Comparison of ENCODE assay signal across 8 cellular contexts in genomic region chrX:129931411-129932136, GRCh38. TPM values are rescaled to one million over a fixed set of nuclear protein-coding genes. Genes with fewer than 3 reads are reported as not detected.
A peak's percentile ranks its signal among the peaks of the same experiment; 100 is the strongest.
DNase-seq lines count a peak whose midpoint lies in the region; ATAC-seq and TF ChIP-seq lines count a peak whose summit lies in the region.

No MANE protein-coding gene starts in this region.

- H3K27me3 ChIP-seq in tibial artery: no peaks in the 10 kb centered on the region

- peak overlapping the region; percentile 66 to 70 for H3K4me3 ChIP-seq in tibial artery

- POLR2A ChIA-PET in RWPE1 (lab: Yijun Ruan, JAX; ENCODE audit: low non-redundant PET): no interaction called here

- peaks cover 0 to 12% (median 5%) of the 10 kb centered on the region in 3 donors for H3K36me3 ChIP-seq in tibial artery

- no peaks in the 10 kb centered on the region for H3K9me3 Mint-ChIP-seq in activated naive CD4-positive, alpha-beta T cell treated with anti-CD3 and anti-CD28 coated beads, Interleukin-2, amount 50 U/mL, for 72 hours

- no peaks in the 10 kb centered on the region for H3K36me3 Mint-ChIP-seq in activated naive CD4-positive, alpha-beta T cell treated with anti-CD3 and anti-CD28 coated beads, Interleukin-2, amount 50 U/mL, for 72 hours

- TF ChIP-seq CTCF in RWPE1 (conservative IDR thresholded peaks at IDR 0.05; ENCODE audit: low read depth) (no peak), tibial artery (IDR thresholded peaks at IDR 0.05) (no peak)

- H3K9me3 ChIP-seq in tibial artery: no peaks in the 10 kb centered on the region

- CTCF ChIA-PET in RWPE1 (lab: Yijun Ruan, JAX): interaction anchor here (0.6 kb wide), 3 partner anchors 36 to 271 kb away, joined by 3 to 5 read pairs (median 3); no protein-coding TSS in a partner anchor

- H3K27ac ChIP-seq in RWPE1 (peak overlapping the region; percentile 88), tibial artery (peak overlapping the region; percentile 88 to 93)

- intact Hi-C loops in tibial artery (cut with DNase I; ENCODE audit: low total_unique reads): loop anchor here (2.0 to 10.0 kb wide), 2 partner anchors 51 to 93 kb away; partner anchors contain the start of gene BCORL1

- DNase-seq in DMS153 (lab: John Stamatoyannopoulos, UW) (peak; percentile 86), HUDEP-2 (lab: John Stamatoyannopoulos, UW; ENCODE audit: unreplicated experiment in 76 of 76) (peak; percentile 4 to 88 (median 74)), RWPE1 (ENCODE audit: low spot score) (peak; percentile 93), glomerular visceral epithelial cell (ENCODE audit: extremely low spot score) (peak; percentile 45), non-pigmented ciliary epithelial cell (ENCODE audit: low read depth) (peak; percentile 65), tibial artery (peak; percentile 92 to 96)
- peak; percentile 57 to 61 for DNase-seq in activated naive CD4-positive, alpha-beta T cell treated with anti-CD3 and anti-CD28 coated beads, Interleukin-2, amount 50 U/mL, for 72 hours (ENCODE audit: low spot score in 2 of 2)

- H3K4me1 ChIP-seq in tibial artery: no peaks in the 10 kb centered on the region

- peak overlapping the region; percentile 69 to 79 for H3K27ac Mint-ChIP-seq in activated naive CD4-positive, alpha-beta T cell treated with anti-CD3 and anti-CD28 coated beads, Interleukin-2, amount 50 U/mL, for 72 hours

- ATAC-seq in GM21447 (IDR thresholded peaks at IDR 0.05; ENCODE audit: unreplicated experiment): peak; percentile 74
- ATAC-seq in activated naive CD4-positive, alpha-beta T cell treated with anti-CD3 and anti-CD28 coated beads, Interleukin-2, amount 50 U/mL, for 72 hours: peak; percentile 70 to 77

RNA-seq across cellular contexts. Expression of gene UTP14A, which starts 25.6 kb away (rescaled TPM):
- 10 to 100 TPM; 17.4 to 29.3 TPM for total RNA-seq in activated naive CD4-positive, alpha-beta T cell treated with anti-CD3 and anti-CD28 coated beads, Interleukin-2, amount 50 U/mL, for 72 hours

RNA-seq across cellular contexts. Expression of gene BCORL1, which starts 50.9 kb away (rescaled TPM):
- 10 to 100 TPM in 1 of 2 donors, 1 to 10 TPM in 1; 5.9 to 10.0 TPM for total RNA-seq in activated naive CD4-positive, alpha-beta T cell treated with anti-CD3 and anti-CD28 coated beads, Interleukin-2, amount 50 U/mL, for 72 hours

Comparison
In these comparisons a context has a peak if more than half of its experiments do, and no peak if none do; other contexts are left out.
1. Peak in every context shown above with its lines: DNase-seq, ATAC-seq, H3K4me3 ChIP-seq and H3K27ac ChIP-seq.